16 cellular contexts compared by ENCODE assay signal in genomic region chr9:113537227-113537810, GRCh38.
DNase-seq lines count a peak whose midpoint lies in the region; ATAC-seq and TF ChIP-seq lines count a peak whose summit lies in the region.
"Had no signal": no experiment of that assay in that cellular context is flagged by ENCODE, and none has a peak within 500 bp of the region (broad histone marks: within the 10 kb centered on the region; RNA-seq: fewer than 3 reads in every experiment).

No MANE protein-coding gene starts in this region.

- H3K9me3 ChIP-seq in endodermal cell (ENCODE audit: control insufficient read depth, low read length), result no peaks in the 10 kb centered on the region
- no peaks in the 10 kb centered on the region for H3K9me3 ChIP-seq in thoracic aorta

- WGBS in endodermal cell (ENCODE audit: insufficient coverage in 1 of 2, insufficient read length in 1 of 2), 2 experiments, result 93 to 100% methylated on average over 2 to 7 of the region's 7 CpGs

- no peak for ATAC-seq in activated naive CD8-positive, alpha-beta T cell treated with anti-CD3 and anti-CD28 coated beads, Interleukin-2, amount 50 U/mL, for 24 hours
- no peak for ATAC-seq in natural killer cell treated with Interleukin-12 subunit alpha and Interleukin-12 subunit beta and Interleukin-15 and Interleukin-18, amount 100 ng/mL, for 72 hours
- ATAC-seq in thoracic aorta (ENCODE audit: insufficient number of reproducible peaks, low FRiP score, low read depth) (no peak), GM21423 (IDR thresholded peaks at IDR 0.05; ENCODE audit: unreplicated experiment) (no peak)
- ATAC-seq: activated T-cell treated with anti-CD3 and anti-CD28 coated beads, Interleukin-2, amount 50 U/mL, for 72 hours had no signal

- DNase-seq in activated naive CD8-positive, alpha-beta T cell treated with anti-CD3 and anti-CD28 coated beads, Interleukin-2, amount 50 U/mL, for 24 hours, result no peak
- DNase-seq in endodermal cell, result peak; percentile 35
- peak; percentile 42 for DNase-seq in natural killer cell treated with Interleukin-12 subunit alpha and Interleukin-12 subunit beta and Interleukin-15 and Interleukin-18, amount 100 ng/mL, for 72 hours (ENCODE audit: low spot score)
- no peak for DNase-seq in thoracic aorta (ENCODE audit: low spot score)
- DNase-seq in A172 (ENCODE audit: low spot score), result no peak
- DNase-seq in NCI-H2107 (lab: John Stamatoyannopoulos, UW), result no peak
- DNase-seq: activated CD4-positive, alpha-beta T cell treated with anti-CD3 and anti-CD28 coated beads, Interleukin-2, amount 50 U/mL, for 4 hours; activated T-cell treated with anti-CD3 and anti-CD28 coated beads, Interleukin-2, amount 50 U/mL, for 72 hours; amniotic stem cell; NCI-H1436; NCI-H510A; stimulated activated CD4-positive, alpha-beta T cell treated with anti-CD3 and anti-CD28 coated beads, Interleukin-2, amount 100 ng/mL, for 48 hours had no signal

- H3K9ac ChIP-seq in endodermal cell (ENCODE audit: extremely low read depth, low read length, poor library complexity, severe bottlenecking), result no peak overlapping the region

- H3K36me3 ChIP-seq in endodermal cell (ENCODE audit: control insufficient read depth, insufficient read depth, low read length) (no peaks in the 10 kb centered on the region), thoracic aorta (peaks cover 9% of the 10 kb centered on the region)

- TF ChIP-seq CTCF in endodermal cell (conservative IDR thresholded peaks at IDR 0.05) (no peak), thoracic aorta (IDR thresholded peaks at IDR 0.05) (no peak)

- H3K4me3 ChIP-seq in endodermal cell (ENCODE audit: low read length), result no peak overlapping the region
- no peak overlapping the region for H3K4me3 ChIP-seq in thoracic aorta

- peak overlapping the region; percentile 61 for H3K27ac Mint-ChIP-seq in activated naive CD8-positive, alpha-beta T cell
- no peak overlapping the region for H3K27ac Mint-ChIP-seq in activated naive CD8-positive, alpha-beta T cell treated with anti-CD3 and anti-CD28 coated beads, Interleukin-2, amount 50 U/mL, for 24 hours
- H3K27ac Mint-ChIP-seq in endodermal cell, result no peak overlapping the region
- peak overlapping the region; percentile 70 to 76 for H3K27ac Mint-ChIP-seq in natural killer cell treated with Interleukin-12 subunit alpha and Interleukin-12 subunit beta and Interleukin-15 and Interleukin-18, amount 100 ng/mL, for 72 hours
- H3K27ac Mint-ChIP-seq: activated T-cell treated with anti-CD3 and anti-CD28 coated beads, Interleukin-2, amount 50 U/mL, for 72 hours had no signal

- H3K27me3 ChIP-seq in endodermal cell (ENCODE audit: control insufficient read depth, insufficient read depth, low read length, poor library complexity, severe bottlenecking), result no peaks in the 10 kb centered on the region
- H3K27me3 ChIP-seq in thoracic aorta (replicated peaks; ENCODE audit: insufficient read depth), result no peaks in the 10 kb centered on the region

- H3K9me3 Mint-ChIP-seq in activated naive CD8-positive, alpha-beta T cell (ENCODE audit: low read depth), result no peaks in the 10 kb centered on the region
- H3K9me3 Mint-ChIP-seq in activated naive CD8-positive, alpha-beta T cell treated with anti-CD3 and anti-CD28 coated beads, Interleukin-2, amount 50 U/mL, for 24 hours, result no peaks in the 10 kb centered on the region
- no peaks in the 10 kb centered on the region for H3K9me3 Mint-ChIP-seq in endodermal cell
- no peaks in the 10 kb centered on the region for H3K9me3 Mint-ChIP-seq in natural killer cell treated with Interleukin-12 subunit alpha and Interleukin-12 subunit beta and Interleukin-15 and Interleukin-18, amount 100 ng/mL, for 72 hours
- H3K9me3 Mint-ChIP-seq: activated T-cell treated with anti-CD3 and anti-CD28 coated beads, Interleukin-2, amount 50 U/mL, for 72 hours; dendritic cell treated with granulocyte-macrophage colony-stimulating factor and Interleukin-4, amounts not matched to agents 40 ng/mL and 50 ng/mL, for 4 days; nephron had no signal

- H3K4me3 Mint-ChIP-seq in activated naive CD8-positive, alpha-beta T cell, result no peak overlapping the region
- no peak overlapping the region for H3K4me3 Mint-ChIP-seq in activated naive CD8-positive, alpha-beta T cell treated with anti-CD3 and anti-CD28 coated beads, Interleukin-2, amount 50 U/mL, for 24 hours
- H3K4me3 Mint-ChIP-seq in endodermal cell, result no peak overlapping the region
- no peak overlapping the region for H3K4me3 Mint-ChIP-seq in natural killer cell treated with Interleukin-12 subunit alpha and Interleukin-12 subunit beta and Interleukin-15 and Interleukin-18, amount 100 ng/mL, for 72 hours
- H3K4me3 Mint-ChIP-seq: activated T-cell treated with anti-CD3 and anti-CD28 coated beads, Interleukin-2, amount 50 U/mL, for 72 hours; dendritic cell treated with granulocyte-macrophage colony-stimulating factor and Interleukin-4, amounts not matched to agents 40 ng/mL and 50 ng/mL, for 4 days; nephron had no signal

- H3K4me1 ChIP-seq in endodermal cell (ENCODE audit: control insufficient read depth, insufficient read depth, low read length), result peaks cover 2% of the 10 kb centered on the region
- peaks cover 22 to 83% of the 10 kb centered on the region in 2 donors for H3K4me1 ChIP-seq in thoracic aorta (ENCODE audit: control insufficient read depth in 1 of 2, low read depth in 2 of 2)

- peaks cover 16% of the 10 kb centered on the region for H3K36me3 Mint-ChIP-seq in activated naive CD8-positive, alpha-beta T cell
- peaks cover 40% of the 10 kb centered on the region for H3K36me3 Mint-ChIP-seq in activated naive CD8-positive, alpha-beta T cell treated with anti-CD3 and anti-CD28 coated beads, Interleukin-2, amount 50 U/mL, for 24 hours (ENCODE audit: low read depth)
- H3K36me3 Mint-ChIP-seq in endodermal cell (ENCODE audit: low read depth), result no peaks in the 10 kb centered on the region
- peaks cover 6% of the 10 kb centered on the region for H3K36me3 Mint-ChIP-seq in natural killer cell treated with Interleukin-12 subunit alpha and Interleukin-12 subunit beta and Interleukin-15 and Interleukin-18, amount 100 ng/mL, for 72 hours

- H3K27me3 Mint-ChIP-seq in activated naive CD8-positive, alpha-beta T cell, result no peaks in the 10 kb centered on the region
- no peaks in the 10 kb centered on the region for H3K27me3 Mint-ChIP-seq in activated naive CD8-positive, alpha-beta T cell treated with anti-CD3 and anti-CD28 coated beads, Interleukin-2, amount 50 U/mL, for 24 hours
- H3K27me3 Mint-ChIP-seq in endodermal cell (ENCODE audit: insufficient read depth), result no peaks in the 10 kb centered on the region
- H3K27me3 Mint-ChIP-seq in natural killer cell treated with Interleukin-12 subunit alpha and Interleukin-12 subunit beta and Interleukin-15 and Interleukin-18, amount 100 ng/mL, for 72 hours, result no peaks in the 10 kb centered on the region
- H3K27me3 Mint-ChIP-seq: dendritic cell treated with granulocyte-macrophage colony-stimulating factor and Interleukin-4, amounts not matched to agents 40 ng/mL and 50 ng/mL, for 4 days had no signal

- peaks cover 23% of the 10 kb centered on the region for H3K4me1 Mint-ChIP-seq in activated naive CD8-positive, alpha-beta T cell (ENCODE audit: low read depth)
- peaks cover 9% of the 10 kb centered on the region for H3K4me1 Mint-ChIP-seq in activated naive CD8-positive, alpha-beta T cell treated with anti-CD3 and anti-CD28 coated beads, Interleukin-2, amount 50 U/mL, for 24 hours
- peaks cover 12% of the 10 kb centered on the region for H3K4me1 Mint-ChIP-seq in endodermal cell
- H3K4me1 Mint-ChIP-seq in natural killer cell treated with Interleukin-12 subunit alpha and Interleukin-12 subunit beta and Interleukin-15 and Interleukin-18, amount 100 ng/mL, for 72 hours (ENCODE audit: low read depth in 2 of 2), result peaks cover 36 to 68% of the 10 kb centered on the region in 2 donors

- H3K27ac ChIP-seq in endodermal cell (ENCODE audit: low read depth, low read length) (no peak overlapping the region), thoracic aorta (peak overlapping the region; percentile 83 to 89)

Comparison
In these comparisons a context has a peak if more than half of its experiments do, and no peak if none do; other contexts are left out.
1. H3K27ac Mint-ChIP-seq: peak in activated naive CD8-positive, alpha-beta T cell (single experiment) and natural killer cell treated with Interleukin-12 subunit alpha and Interleukin-12 subunit beta and Interleukin-15 and Interleukin-18, amount 100 ng/mL, for 72 hours (2 of 2); none in activated naive CD8-positive, alpha-beta T cell treated with anti-CD3 and anti-CD28 coated beads, Interleukin-2, amount 50 U/mL, for 24 hours (single experiment) and endodermal cell (single experiment).
2. DNase-seq: peak in endodermal cell (single experiment) and natural killer cell treated with Interleukin-12 subunit alpha and Interleukin-12 subunit beta and Interleukin-15 and Interleukin-18, amount 100 ng/mL, for 72 hours (single experiment); none in activated naive CD8-positive, alpha-beta T cell treated with anti-CD3 and anti-CD28 coated beads, Interleukin-2, amount 50 U/mL, for 24 hours (single experiment), thoracic aorta (single experiment), A172 (single experiment) and NCI-H2107 (single experiment).